ENCODE assay signal across 1 cellular context in genomic region chr22:22425783-22426624, GRCh38.
A peak's percentile ranks its signal among the peaks of the same experiment; 100 is the strongest.
TF ChIP-seq lines count a peak whose summit lies in the region.

No MANE protein-coding gene starts in this region.

TF ChIP-seq in HepG2, 621 proteins besides CTCF, POLR2A, EP300 and RAD21 (continued from another document and continues in another):
- TF ChIP-seq ZNF318 (CRISPR knock-in tag; IDR thresholded peaks at IDR 0.05) (no peak), DZIP1 (CRISPR knock-in tag; IDR thresholded peaks at IDR 0.05) (no peak), NFKBIZ (CRISPR knock-in tag; IDR thresholded peaks at IDR 0.05) (no peak), ZNF839 (CRISPR knock-in tag; IDR thresholded peaks at IDR 0.05; ENCODE audit: borderline replicate concordance) (no peak), TOE1 (CRISPR knock-in tag; IDR thresholded peaks at IDR 0.05) (no peak), KLF11 (CRISPR knock-in tag; IDR thresholded peaks at IDR 0.05) (no peak), GMEB1 (CRISPR knock-in tag; IDR thresholded peaks at IDR 0.05; ENCODE audit: borderline replicate concordance) (no peak), HNRNPUL1 (IDR thresholded peaks at IDR 0.05; ENCODE audit: low read depth, low read length) (no peak), ARID4A (CRISPR knock-in tag; IDR thresholded peaks at IDR 0.05; ENCODE audit: borderline replicate concordance) (no peak), PREB (CRISPR knock-in tag; IDR thresholded peaks at IDR 0.05) (no peak), THAP11 (CRISPR knock-in tag; IDR thresholded peaks at IDR 0.05) (no peak), TSC22D2 (CRISPR knock-in tag; IDR thresholded peaks at IDR 0.05; ENCODE audit: borderline replicate concordance) (peak; percentile 22; the same call in 1 of the 2 replicates), GRHL1 (CRISPR knock-in tag; conservative IDR thresholded peaks at IDR 0.05) (no peak), CSRNP2 (CRISPR knock-in tag; conservative IDR thresholded peaks at IDR 0.05; ENCODE audit: low read depth) (no peak), GPN1 (CRISPR knock-in tag; IDR thresholded peaks at IDR 0.05; ENCODE audit: borderline replicate concordance) (no peak), SOX5 (CRISPR knock-in tag; IDR thresholded peaks at IDR 0.05; ENCODE audit: borderline replicate concordance) (peak; percentile 81), RAD51 (IDR thresholded peaks at IDR 0.05; ENCODE audit: borderline replicate concordance) (no peak), ZNF770 (CRISPR knock-in tag; IDR thresholded peaks at IDR 0.05) (no peak), CEBPZ (IDR thresholded peaks at IDR 0.05; ENCODE audit: low read length) (no peak), TAF1 (CRISPR knock-in tag; IDR thresholded peaks at IDR 0.05) (no peak), ZNF614 (CRISPR knock-in tag; IDR thresholded peaks at IDR 0.05; ENCODE audit: borderline replicate concordance) (no peak), ZFP36L2 (CRISPR knock-in tag; IDR thresholded peaks at IDR 0.05) (no peak), FLYWCH1 (CRISPR knock-in tag; IDR thresholded peaks at IDR 0.05) (no peak)
